Comparison of ENCODE assay signal across 1 cellular context in the genomic region with DNA sequence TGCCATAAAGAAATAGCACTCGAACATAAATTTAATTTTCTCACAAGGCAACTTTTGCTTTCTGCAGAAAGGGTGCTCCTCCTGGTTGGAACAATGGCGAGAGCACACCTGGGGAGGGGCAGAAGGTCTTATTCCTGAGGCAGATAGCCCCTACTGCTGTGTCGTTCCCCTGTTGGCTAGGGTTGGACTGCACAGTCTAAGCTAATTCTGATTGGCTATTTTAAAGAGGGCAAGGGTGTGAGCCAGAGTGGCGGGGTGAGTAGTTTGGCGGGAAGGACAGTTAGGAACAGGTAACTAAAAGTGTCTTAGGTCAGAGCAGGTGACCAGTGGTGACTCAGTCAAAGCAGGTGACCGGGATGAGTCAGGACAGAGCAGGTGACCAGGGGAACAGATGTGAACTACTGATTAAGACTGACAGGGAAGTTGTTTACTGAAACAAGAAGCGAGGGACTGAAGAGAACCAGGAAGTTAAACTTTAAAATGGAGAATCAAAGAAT.
TF ChIP-seq lines count a peak whose summit lies in the region.

No MANE protein-coding gene starts in this region.

TF ChIP-seq in K562, 482 proteins besides CTCF, POLR2A, EP300 and RAD21 (continued from another document and continues in another):
- TF ChIP-seq, protein P1, sequence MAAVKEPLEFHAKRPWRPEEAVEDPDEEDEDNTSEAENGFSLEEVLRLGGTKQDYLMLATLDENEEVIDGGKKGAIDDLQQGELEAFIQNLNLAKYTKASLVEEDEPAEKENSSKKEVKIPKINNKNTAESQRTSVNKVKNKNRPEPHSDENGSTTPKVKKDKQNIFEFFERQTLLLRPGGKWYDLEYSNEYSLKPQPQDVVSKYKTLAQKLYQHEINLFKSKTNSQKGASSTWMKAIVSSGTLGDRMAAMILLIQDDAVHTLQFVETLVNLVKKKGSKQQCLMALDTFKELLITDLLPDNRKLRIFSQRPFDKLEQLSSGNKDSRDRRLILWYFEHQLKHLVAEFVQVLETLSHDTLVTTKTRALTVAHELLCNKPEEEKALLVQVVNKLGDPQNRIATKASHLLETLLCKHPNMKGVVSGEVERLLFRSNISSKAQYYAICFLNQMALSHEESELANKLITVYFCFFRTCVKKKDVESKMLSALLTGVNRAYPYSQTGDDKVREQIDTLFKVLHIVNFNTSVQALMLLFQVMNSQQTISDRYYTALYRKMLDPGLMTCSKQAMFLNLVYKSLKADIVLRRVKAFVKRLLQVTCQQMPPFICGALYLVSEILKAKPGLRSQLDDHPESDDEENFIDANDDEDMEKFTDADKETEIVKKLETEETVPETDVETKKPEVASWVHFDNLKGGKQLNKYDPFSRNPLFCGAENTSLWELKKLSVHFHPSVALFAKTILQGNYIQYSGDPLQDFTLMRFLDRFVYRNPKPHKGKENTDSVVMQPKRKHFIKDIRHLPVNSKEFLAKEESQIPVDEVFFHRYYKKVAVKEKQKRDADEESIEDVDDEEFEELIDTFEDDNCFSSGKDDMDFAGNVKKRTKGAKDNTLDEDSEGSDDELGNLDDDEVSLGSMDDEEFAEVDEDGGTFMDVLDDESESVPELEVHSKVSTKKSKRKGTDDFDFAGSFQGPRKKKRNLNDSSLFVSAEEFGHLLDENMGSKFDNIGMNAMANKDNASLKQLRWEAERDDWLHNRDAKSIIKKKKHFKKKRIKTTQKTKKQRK (IDR thresholded peaks at IDR 0.05; ENCODE audit: borderline replicate concordance, low read depth, low read length): no peak
- no peak for TF ChIP-seq ZKSCAN1 (IDR thresholded peaks at IDR 0.05; ENCODE audit: low read depth, low read length)
- TF ChIP-seq PRMT5 (CRISPR knock-in tag; IDR thresholded peaks at IDR 0.05): no peak
- TF ChIP-seq, protein P2, sequence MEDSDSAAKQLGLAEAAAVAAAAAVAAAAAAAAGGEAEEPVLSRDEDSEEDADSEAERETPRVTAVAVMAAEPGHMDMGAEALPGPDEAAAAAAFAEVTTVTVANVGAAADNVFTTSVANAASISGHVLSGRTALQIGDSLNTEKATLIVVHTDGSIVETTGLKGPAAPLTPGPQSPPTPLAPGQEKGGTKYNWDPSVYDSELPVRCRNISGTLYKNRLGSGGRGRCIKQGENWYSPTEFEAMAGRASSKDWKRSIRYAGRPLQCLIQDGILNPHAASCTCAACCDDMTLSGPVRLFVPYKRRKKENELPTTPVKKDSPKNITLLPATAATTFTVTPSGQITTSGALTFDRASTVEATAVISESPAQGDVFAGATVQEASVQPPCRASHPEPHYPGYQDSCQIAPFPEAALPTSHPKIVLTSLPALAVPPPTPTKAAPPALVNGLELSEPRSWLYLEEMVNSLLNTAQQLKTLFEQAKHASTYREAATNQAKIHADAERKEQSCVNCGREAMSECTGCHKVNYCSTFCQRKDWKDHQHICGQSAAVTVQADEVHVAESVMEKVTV (CRISPR knock-in tag; IDR thresholded peaks at IDR 0.05): no peak
- TF ChIP-seq, protein P3, sequence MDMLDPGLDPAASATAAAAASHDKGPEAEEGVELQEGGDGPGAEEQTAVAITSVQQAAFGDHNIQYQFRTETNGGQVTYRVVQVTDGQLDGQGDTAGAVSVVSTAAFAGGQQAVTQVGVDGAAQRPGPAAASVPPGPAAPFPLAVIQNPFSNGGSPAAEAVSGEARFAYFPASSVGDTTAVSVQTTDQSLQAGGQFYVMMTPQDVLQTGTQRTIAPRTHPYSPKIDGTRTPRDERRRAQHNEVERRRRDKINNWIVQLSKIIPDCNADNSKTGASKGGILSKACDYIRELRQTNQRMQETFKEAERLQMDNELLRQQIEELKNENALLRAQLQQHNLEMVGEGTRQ (CRISPR knock-in tag; IDR thresholded peaks at IDR 0.05): no peak
- no peak for TF ChIP-seq ZFP36 (IDR thresholded peaks at IDR 0.05; ENCODE audit: low read depth, low read length, partially characterized antibody)
- no peak for TF ChIP-seq HCFC1 (IDR thresholded peaks at IDR 0.05; ENCODE audit: low read depth, low read length)
- peak; percentile 26 to 31; a peak in 1 of 4 replicates for TF ChIP-seq FOXA3 (CRISPR knock-in tag; conservative IDR thresholded peaks at IDR 0.05 in 1 of 2, IDR thresholded peaks at IDR 0.05 in 1 of 2)
- TF ChIP-seq CHD2 (IDR thresholded peaks at IDR 0.05; ENCODE audit: low read depth, low read length): no peak
- TF ChIP-seq BRCA1 (IDR thresholded peaks at IDR 0.05): no peak
- TF ChIP-seq BRCA1 (CRISPR knock-in tag; IDR thresholded peaks at IDR 0.05): no peak
- no peak for TF ChIP-seq COPS2 (conservative IDR thresholded peaks at IDR 0.05)
- no peak for TF ChIP-seq ZNF184 (CRISPR knock-in tag; IDR thresholded peaks at IDR 0.05)
- TF ChIP-seq ZNF778 (CRISPR knock-in tag; IDR thresholded peaks at IDR 0.05): no peak
- TF ChIP-seq, protein P4, sequence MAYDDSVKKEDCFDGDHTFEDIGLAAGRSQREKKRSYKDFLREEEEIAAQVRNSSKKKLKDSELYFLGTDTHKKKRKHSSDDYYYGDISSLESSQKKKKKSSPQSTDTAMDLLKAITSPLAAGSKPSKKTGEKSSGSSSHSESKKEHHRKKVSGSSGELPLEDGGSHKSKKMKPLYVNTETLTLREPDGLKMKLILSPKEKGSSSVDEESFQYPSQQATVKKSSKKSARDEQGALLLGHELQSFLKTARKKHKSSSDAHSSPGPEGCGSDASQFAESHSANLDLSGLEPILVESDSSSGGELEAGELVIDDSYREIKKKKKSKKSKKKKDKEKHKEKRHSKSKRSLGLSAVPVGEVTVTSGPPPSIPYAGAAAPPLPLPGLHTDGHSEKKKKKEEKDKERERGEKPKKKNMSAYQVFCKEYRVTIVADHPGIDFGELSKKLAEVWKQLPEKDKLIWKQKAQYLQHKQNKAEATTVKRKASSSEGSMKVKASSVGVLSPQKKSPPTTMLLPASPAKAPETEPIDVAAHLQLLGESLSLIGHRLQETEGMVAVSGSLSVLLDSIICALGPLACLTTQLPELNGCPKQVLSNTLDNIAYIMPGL (CRISPR knock-in tag; IDR thresholded peaks at IDR 0.05): no peak
- TF ChIP-seq MCM7 (IDR thresholded peaks at IDR 0.05): no peak
- TF ChIP-seq ZBED1 (IDR thresholded peaks at IDR 0.05): no peak
- no peak for TF ChIP-seq SRF (CRISPR knock-in tag; IDR thresholded peaks at IDR 0.05)
- TF ChIP-seq RBM14 (IDR thresholded peaks at IDR 0.05; ENCODE audit: borderline replicate concordance, insufficient read depth, low read depth, low read length): no peak
- peak; percentile 75 for TF ChIP-seq MTA1 (IDR thresholded peaks at IDR 0.05; ENCODE audit: borderline replicate concordance)
- TF ChIP-seq NR3C1 (CRISPR knock-in tag; IDR thresholded peaks at IDR 0.05): no peak
- no peak for TF ChIP-seq XRCC5 (IDR thresholded peaks at IDR 0.05; ENCODE audit: low read depth, low read length)
- TF ChIP-seq, protein P5, sequence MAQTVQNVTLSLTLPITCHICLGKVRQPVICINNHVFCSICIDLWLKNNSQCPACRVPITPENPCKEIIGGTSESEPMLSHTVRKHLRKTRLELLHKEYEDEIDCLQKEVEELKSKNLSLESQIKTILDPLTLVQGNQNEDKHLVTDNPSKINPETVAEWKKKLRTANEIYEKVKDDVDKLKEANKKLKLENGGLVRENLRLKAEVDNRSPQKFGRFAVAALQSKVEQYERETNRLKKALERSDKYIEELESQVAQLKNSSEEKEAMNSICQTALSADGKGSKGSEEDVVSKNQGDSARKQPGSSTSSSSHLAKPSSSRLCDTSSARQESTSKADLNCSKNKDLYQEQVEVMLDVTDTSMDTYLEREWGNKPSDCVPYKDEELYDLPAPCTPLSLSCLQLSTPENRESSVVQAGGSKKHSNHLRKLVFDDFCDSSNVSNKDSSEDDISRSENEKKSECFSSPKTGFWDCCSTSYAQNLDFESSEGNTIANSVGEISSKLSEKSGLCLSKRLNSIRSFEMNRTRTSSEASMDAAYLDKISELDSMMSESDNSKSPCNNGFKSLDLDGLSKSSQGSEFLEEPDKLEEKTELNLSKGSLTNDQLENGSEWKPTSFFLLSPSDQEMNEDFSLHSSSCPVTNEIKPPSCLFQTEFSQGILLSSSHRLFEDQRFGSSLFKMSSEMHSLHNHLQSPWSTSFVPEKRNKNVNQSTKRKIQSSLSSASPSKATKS (CRISPR knock-in tag; IDR thresholded peaks at IDR 0.05): no peak
- TF ChIP-seq EP400 (IDR thresholded peaks at IDR 0.05): peak; percentile 65
- TF ChIP-seq TCF7L2 (IDR thresholded peaks at IDR 0.05; ENCODE audit: low read depth, low read length): no peak
- no peak for TF ChIP-seq NUFIP1 (IDR thresholded peaks at IDR 0.05; ENCODE audit: partially characterized antibody)
- TF ChIP-seq, protein P6, sequence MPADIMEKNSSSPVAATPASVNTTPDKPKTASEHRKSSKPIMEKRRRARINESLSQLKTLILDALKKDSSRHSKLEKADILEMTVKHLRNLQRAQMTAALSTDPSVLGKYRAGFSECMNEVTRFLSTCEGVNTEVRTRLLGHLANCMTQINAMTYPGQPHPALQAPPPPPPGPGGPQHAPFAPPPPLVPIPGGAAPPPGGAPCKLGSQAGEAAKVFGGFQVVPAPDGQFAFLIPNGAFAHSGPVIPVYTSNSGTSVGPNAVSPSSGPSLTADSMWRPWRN (IDR thresholded peaks at IDR 0.05; ENCODE audit: low read depth): no peak
- peak; percentile 99 for TF ChIP-seq ZEB2 (IDR thresholded peaks at IDR 0.05)
- TF ChIP-seq ZNF644 (tag; IDR thresholded peaks at IDR 0.05; ENCODE audit: low read depth): no peak
- TF ChIP-seq, protein P7, sequence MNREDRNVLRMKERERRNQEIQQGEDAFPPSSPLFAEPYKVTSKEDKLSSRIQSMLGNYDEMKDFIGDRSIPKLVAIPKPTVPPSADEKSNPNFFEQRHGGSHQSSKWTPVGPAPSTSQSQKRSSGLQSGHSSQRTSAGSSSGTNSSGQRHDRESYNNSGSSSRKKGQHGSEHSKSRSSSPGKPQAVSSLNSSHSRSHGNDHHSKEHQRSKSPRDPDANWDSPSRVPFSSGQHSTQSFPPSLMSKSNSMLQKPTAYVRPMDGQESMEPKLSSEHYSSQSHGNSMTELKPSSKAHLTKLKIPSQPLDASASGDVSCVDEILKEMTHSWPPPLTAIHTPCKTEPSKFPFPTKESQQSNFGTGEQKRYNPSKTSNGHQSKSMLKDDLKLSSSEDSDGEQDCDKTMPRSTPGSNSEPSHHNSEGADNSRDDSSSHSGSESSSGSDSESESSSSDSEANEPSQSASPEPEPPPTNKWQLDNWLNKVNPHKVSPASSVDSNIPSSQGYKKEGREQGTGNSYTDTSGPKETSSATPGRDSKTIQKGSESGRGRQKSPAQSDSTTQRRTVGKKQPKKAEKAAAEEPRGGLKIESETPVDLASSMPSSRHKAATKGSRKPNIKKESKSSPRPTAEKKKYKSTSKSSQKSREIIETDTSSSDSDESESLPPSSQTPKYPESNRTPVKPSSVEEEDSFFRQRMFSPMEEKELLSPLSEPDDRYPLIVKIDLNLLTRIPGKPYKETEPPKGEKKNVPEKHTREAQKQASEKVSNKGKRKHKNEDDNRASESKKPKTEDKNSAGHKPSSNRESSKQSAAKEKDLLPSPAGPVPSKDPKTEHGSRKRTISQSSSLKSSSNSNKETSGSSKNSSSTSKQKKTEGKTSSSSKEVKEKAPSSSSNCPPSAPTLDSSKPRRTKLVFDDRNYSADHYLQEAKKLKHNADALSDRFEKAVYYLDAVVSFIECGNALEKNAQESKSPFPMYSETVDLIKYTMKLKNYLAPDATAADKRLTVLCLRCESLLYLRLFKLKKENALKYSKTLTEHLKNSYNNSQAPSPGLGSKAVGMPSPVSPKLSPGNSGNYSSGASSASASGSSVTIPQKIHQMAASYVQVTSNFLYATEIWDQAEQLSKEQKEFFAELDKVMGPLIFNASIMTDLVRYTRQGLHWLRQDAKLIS (CRISPR knock-in tag; IDR thresholded peaks at IDR 0.05): no peak
- TF ChIP-seq MCM2 (IDR thresholded peaks at IDR 0.05; ENCODE audit: low read depth): no peak
- no peak for TF ChIP-seq ZNF212 (CRISPR knock-in tag; IDR thresholded peaks at IDR 0.05)
- peak; percentile 31 for TF ChIP-seq SMAD4 (CRISPR knock-in tag; conservative IDR thresholded peaks at IDR 0.05)
- TF ChIP-seq, protein P8, sequence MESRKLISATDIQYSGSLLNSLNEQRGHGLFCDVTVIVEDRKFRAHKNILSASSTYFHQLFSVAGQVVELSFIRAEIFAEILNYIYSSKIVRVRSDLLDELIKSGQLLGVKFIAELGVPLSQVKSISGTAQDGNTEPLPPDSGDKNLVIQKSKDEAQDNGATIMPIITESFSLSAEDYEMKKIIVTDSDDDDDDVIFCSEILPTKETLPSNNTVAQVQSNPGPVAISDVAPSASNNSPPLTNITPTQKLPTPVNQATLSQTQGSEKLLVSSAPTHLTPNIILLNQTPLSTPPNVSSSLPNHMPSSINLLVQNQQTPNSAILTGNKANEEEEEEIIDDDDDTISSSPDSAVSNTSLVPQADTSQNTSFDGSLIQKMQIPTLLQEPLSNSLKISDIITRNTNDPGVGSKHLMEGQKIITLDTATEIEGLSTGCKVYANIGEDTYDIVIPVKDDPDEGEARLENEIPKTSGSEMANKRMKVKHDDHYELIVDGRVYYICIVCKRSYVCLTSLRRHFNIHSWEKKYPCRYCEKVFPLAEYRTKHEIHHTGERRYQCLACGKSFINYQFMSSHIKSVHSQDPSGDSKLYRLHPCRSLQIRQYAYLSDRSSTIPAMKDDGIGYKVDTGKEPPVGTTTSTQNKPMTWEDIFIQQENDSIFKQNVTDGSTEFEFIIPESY (CRISPR knock-in tag; IDR thresholded peaks at IDR 0.05): peak; percentile 93
- no peak for TF ChIP-seq ZFPM2 (CRISPR knock-in tag; IDR thresholded peaks at IDR 0.05)
- TF ChIP-seq ZSCAN32 (CRISPR knock-in tag; IDR thresholded peaks at IDR 0.05): no peak
- no peak for TF ChIP-seq ZNF431 (CRISPR knock-in tag; IDR thresholded peaks at IDR 0.05)
- TF ChIP-seq, protein P9, sequence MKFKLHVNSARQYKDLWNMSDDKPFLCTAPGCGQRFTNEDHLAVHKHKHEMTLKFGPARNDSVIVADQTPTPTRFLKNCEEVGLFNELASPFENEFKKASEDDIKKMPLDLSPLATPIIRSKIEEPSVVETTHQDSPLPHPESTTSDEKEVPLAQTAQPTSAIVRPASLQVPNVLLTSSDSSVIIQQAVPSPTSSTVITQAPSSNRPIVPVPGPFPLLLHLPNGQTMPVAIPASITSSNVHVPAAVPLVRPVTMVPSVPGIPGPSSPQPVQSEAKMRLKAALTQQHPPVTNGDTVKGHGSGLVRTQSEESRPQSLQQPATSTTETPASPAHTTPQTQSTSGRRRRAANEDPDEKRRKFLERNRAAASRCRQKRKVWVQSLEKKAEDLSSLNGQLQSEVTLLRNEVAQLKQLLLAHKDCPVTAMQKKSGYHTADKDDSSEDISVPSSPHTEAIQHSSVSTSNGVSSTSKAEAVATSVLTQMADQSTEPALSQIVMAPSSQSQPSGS (CRISPR knock-in tag; IDR thresholded peaks at IDR 0.05): no peak
- TF ChIP-seq CTBP1 (IDR thresholded peaks at IDR 0.05; ENCODE audit: borderline replicate concordance): peak; percentile 92
- no peak for TF ChIP-seq NCOA6 (IDR thresholded peaks at IDR 0.05)
- TF ChIP-seq, protein P10, sequence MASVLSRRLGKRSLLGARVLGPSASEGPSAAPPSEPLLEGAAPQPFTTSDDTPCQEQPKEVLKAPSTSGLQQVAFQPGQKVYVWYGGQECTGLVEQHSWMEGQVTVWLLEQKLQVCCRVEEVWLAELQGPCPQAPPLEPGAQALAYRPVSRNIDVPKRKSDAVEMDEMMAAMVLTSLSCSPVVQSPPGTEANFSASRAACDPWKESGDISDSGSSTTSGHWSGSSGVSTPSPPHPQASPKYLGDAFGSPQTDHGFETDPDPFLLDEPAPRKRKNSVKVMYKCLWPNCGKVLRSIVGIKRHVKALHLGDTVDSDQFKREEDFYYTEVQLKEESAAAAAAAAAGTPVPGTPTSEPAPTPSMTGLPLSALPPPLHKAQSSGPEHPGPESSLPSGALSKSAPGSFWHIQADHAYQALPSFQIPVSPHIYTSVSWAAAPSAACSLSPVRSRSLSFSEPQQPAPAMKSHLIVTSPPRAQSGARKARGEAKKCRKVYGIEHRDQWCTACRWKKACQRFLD (CRISPR knock-in tag; IDR thresholded peaks at IDR 0.05): no peak
